In the genomic region with DNA sequence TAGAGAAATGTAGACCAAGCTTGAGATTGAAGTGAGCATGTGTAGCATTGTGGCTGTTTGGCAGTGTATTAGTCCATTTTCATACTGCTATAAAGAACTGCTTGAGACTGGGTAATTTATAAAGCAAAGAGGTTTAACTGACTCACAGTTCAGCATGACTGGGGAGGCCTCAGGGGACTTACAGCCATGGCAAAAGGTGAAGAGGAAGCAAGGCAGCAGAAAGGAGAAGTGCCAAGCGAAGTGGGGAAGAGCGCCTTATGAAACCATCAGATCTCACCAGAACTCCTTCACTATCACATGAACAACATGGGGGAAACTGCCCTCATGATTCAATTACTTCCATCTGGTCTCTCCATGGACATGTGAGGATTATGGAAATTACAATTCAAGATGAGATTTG, we compare ENCODE assay signal across 15 cellular contexts. TPM values are rescaled to one million over a fixed set of nuclear protein-coding genes. Genes with fewer than 3 reads are reported as not detected.
DNase-seq lines count a peak whose midpoint lies in the region; ATAC-seq and TF ChIP-seq lines count a peak whose summit lies in the region.
"Had no signal": no experiment of that assay in that cellular context is flagged by ENCODE, and none has a peak within 500 bp of the region (broad histone marks: within the 10 kb centered on the region; RNA-seq: fewer than 3 reads in every experiment).

No MANE protein-coding gene starts in this region.

- TF ChIP-seq POLR2A in thyroid gland (IDR thresholded peaks at IDR 0.05): no peak

- CTCF ChIA-PET in activated CD4-positive, alpha-beta T cell treated with anti-CD3 and anti-CD28 coated beads for 36 hours (lab: Charles Lee): no interaction called here

- H3K27ac ChIP-seq in thyroid gland: no peak overlapping the region
- H3K27ac ChIP-seq: SJCRH30 had no signal

- no peak overlapping the region for H3K4me3 Mint-ChIP-seq in activated CD4-positive, alpha-beta T cell treated with anti-CD3 and anti-CD28 coated beads for 36 hours
- H3K4me3 Mint-ChIP-seq: activated naive CD4-positive, alpha-beta T cell treated with anti-CD3 and anti-CD28 coated beads for 36 hours; natural killer cell treated with Interleukin-12 subunit alpha and Interleukin-12 subunit beta and Interleukin-15 and Interleukin-18, amount 100 ng/mL, for 72 hours had no signal

- no peak overlapping the region for H3K4me3 ChIP-seq in thyroid gland (replicated peaks in 1 of 3)
- H3K4me3 ChIP-seq: SJCRH30 had no signal

- no peaks in the 10 kb centered on the region for H3K9me3 ChIP-seq in thyroid gland
- H3K9me3 ChIP-seq: SJCRH30 had no signal

- no peaks in the 10 kb centered on the region for H3K9me3 Mint-ChIP-seq in activated CD4-positive, alpha-beta T cell treated with anti-CD3 and anti-CD28 coated beads for 36 hours (ENCODE audit: low read depth)
- H3K9me3 Mint-ChIP-seq: activated naive CD4-positive, alpha-beta T cell treated with anti-CD3 and anti-CD28 coated beads for 36 hours had no signal

- H3K4me1 ChIP-seq in thyroid gland: no peaks in the 10 kb centered on the region
- H3K4me1 ChIP-seq: SJCRH30 had no signal

- ATAC-seq in GM18909 (IDR thresholded peaks at IDR 0.05; ENCODE audit: poor library complexity, unreplicated experiment) (peak; percentile 82), HG03108 (IDR thresholded peaks at IDR 0.05; ENCODE audit: unreplicated experiment) (peak; percentile 80), HG03442 (IDR thresholded peaks at IDR 0.05; ENCODE audit: unreplicated experiment) (no peak)
- no peak for ATAC-seq in activated CD4-positive, alpha-beta T cell treated with anti-CD3 and anti-CD28 coated beads for 36 hours
- ATAC-seq: natural killer cell treated with Interleukin-12 subunit alpha and Interleukin-12 subunit beta and Interleukin-15 and Interleukin-18, amount 100 ng/mL, for 72 hours had no signal

- no peaks in the 10 kb centered on the region for H3K27me3 ChIP-seq in thyroid gland

- intact Hi-C loops in activated CD4-positive, alpha-beta T cell treated with anti-CD3 and anti-CD28 coated beads for 36 hours (cut with DNase I, micrococcal nuclease): no loop called here
- intact Hi-C loops in thyroid gland (cut with DNase I): no loop called here

- no peak overlapping the region for H3K27ac Mint-ChIP-seq in activated CD4-positive, alpha-beta T cell treated with anti-CD3 and anti-CD28 coated beads for 36 hours
- H3K27ac Mint-ChIP-seq: activated naive CD4-positive, alpha-beta T cell treated with anti-CD3 and anti-CD28 coated beads for 36 hours; natural killer cell treated with Interleukin-12 subunit alpha and Interleukin-12 subunit beta and Interleukin-15 and Interleukin-18, amount 100 ng/mL, for 72 hours had no signal

- no peaks in the 10 kb centered on the region for H3K4me1 Mint-ChIP-seq in activated CD4-positive, alpha-beta T cell treated with anti-CD3 and anti-CD28 coated beads for 36 hours

- H3K27me3 Mint-ChIP-seq in activated CD4-positive, alpha-beta T cell treated with anti-CD3 and anti-CD28 coated beads for 36 hours: no peaks in the 10 kb centered on the region

- DNase-seq in OCI-M1 (lab: John Stamatoyannopoulos, UW) (peak; percentile 19), pons (ENCODE audit: low spot score) (peak; percentile 53), thyroid gland (no peak), DMS153 treated with DMSO at 0.1 percent for 48 hours (lab: John Stamatoyannopoulos, UW; ENCODE audit: unreplicated experiment) (no peak)
- DNase-seq in activated CD4-positive, alpha-beta T cell treated with anti-CD3 and anti-CD28 coated beads for 36 hours: no peak
- DNase-seq: activated naive CD4-positive, alpha-beta T cell treated with anti-CD3 and anti-CD28 coated beads for 36 hours; COR-L47; kidney; NCI-H2227 treated with DMSO at 0.1 percent for 48 hours; SJCRH30 had no signal

- 31 to 36% methylated on average over 2 of the region's 2 CpGs for WGBS in thyroid gland, 2 donors

- H3K36me3 Mint-ChIP-seq in activated CD4-positive, alpha-beta T cell treated with anti-CD3 and anti-CD28 coated beads for 36 hours (ENCODE audit: low read depth): peaks cover 16% of the 10 kb centered on the region

- no peaks in the 10 kb centered on the region for H3K36me3 ChIP-seq in thyroid gland
- H3K36me3 ChIP-seq: SJCRH30 had no signal

- no peak for TF ChIP-seq CTCF in thyroid gland (IDR thresholded peaks at IDR 0.05)

- POLR2A ChIA-PET in activated CD4-positive, alpha-beta T cell treated with anti-CD3 and anti-CD28 coated beads for 36 hours (lab: Charles Lee): no interaction called here

RNA-seq across cellular contexts. Expression of a gene that starts 8.6 kb away (rescaled TPM):
- total RNA-seq in activated CD4-positive, alpha-beta T cell treated with anti-CD3 and anti-CD28 coated beads for 36 hours: under 1 TPM; 0.41 to 0.60 TPM
- 1 to 10 TPM in 1 of 4 donors, under 1 TPM in 2, not detected in 1; 0.13 to 2.0 (median 0.45) TPM for total RNA-seq in thyroid gland
- total RNA-seq: LHCN-M2 had no signal

Comparison
In these comparisons a context has a peak if more than half of its experiments do, and no peak if none do; other contexts are left out.
1. ATAC-seq: peak in GM18909 (single experiment) and HG03108 (single experiment); none in activated CD4-positive, alpha-beta T cell treated with anti-CD3 and anti-CD28 coated beads for 36 hours (single experiment) and HG03442 (single experiment).
2. DNase-seq: peak in OCI-M1 (single experiment) and pons (single experiment); none in activated CD4-positive, alpha-beta T cell treated with anti-CD3 and anti-CD28 coated beads for 36 hours (single experiment), thyroid gland (0 of 2) and DMS153 treated with DMSO at 0.1 percent for 48 hours (single experiment).